ENCODE assay signal across 8 cellular contexts in the genomic region with DNA sequence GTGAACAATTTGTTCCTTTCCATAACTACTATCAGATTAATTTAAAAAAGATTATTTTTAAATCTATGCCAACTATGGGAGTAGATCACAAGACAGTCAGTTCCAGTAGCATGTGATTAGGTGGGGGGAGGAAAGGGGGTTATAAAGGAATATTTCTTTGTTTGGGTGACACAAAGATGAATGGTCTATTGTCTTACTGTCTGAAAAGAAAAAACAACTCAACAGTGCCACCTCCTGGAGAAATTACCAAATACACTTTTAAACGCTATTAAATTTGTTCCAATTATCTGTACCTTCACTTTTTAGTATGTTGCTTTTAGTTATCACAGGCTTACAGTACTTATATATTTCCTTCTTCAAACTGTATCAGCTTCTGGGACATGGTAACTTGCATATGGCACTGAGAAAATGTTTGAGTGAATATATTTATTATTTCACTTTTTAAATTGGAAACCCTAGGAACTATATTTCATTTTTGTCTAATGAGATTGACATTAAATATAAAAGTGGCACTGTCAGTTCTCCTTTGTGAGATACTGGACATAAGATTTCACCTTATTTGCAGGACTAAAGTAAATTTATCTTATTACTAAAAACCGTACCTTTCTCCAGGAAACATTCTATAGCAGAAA. TPM values are rescaled to one million over a fixed set of nuclear protein-coding genes. Genes with fewer than 3 reads are reported as not detected.
DNase-seq lines count a peak whose midpoint lies in the region; ATAC-seq and TF ChIP-seq lines count a peak whose summit lies in the region.

No MANE protein-coding gene starts in this region.

- DNase-seq in DMS53 treated with DMSO at 0.1 percent for 48 hours (lab: John Stamatoyannopoulos, UW; ENCODE audit: unreplicated experiment), result peak; percentile 68
- DNase-seq in Jurkat, Clone E6-1 (ENCODE audit: low read depth, low spot score), result peak; percentile 77
- peak; percentile 55 for DNase-seq in NT2/D1 (ENCODE audit: low read depth, low spot score)
- DNase-seq in caudate nucleus (lab: John Stamatoyannopoulos, UW), result peak in 10 of 61 donors; percentile 4 to 51 (median 28)
- DNase-seq in upper lobe of left lung, result no peak

- H3K4me1 ChIP-seq in NT2/D1 (ENCODE audit: insufficient read depth, insufficient read length) (peaks cover 6% of the 10 kb centered on the region), upper lobe of left lung (peaks cover 26 to 38% (median 36%) of the 10 kb centered on the region in 4 donors)

- H3K36me3 ChIP-seq in NT2/D1 (ENCODE audit: insufficient read depth, insufficient read length, low read length) (peaks cover 39% of the 10 kb centered on the region), upper lobe of left lung (peaks cover 0 to 40% (median 14%) of the 10 kb centered on the region in 4 donors)

- TF ChIP-seq POLR2A in upper lobe of left lung (IDR thresholded peaks at IDR 0.05), result no peak

- TF ChIP-seq EP300 in upper lobe of left lung (IDR thresholded peaks at IDR 0.05), result no peak

- H3K9me3 ChIP-seq in NT2/D1 (ENCODE audit: insufficient read depth, low read length) (no peaks in the 10 kb centered on the region), upper lobe of left lung (no peaks in the 10 kb centered on the region)

- ATAC-seq in upper lobe of left lung (ENCODE audit: low FRiP score in 2 of 2) (peak in 1 of 2 donors; percentile 50), HG03521 (IDR thresholded peaks at IDR 0.05; ENCODE audit: unreplicated experiment) (no peak), HG02981 (IDR thresholded peaks at IDR 0.05; ENCODE audit: unreplicated experiment) (no peak)

- H3K27ac ChIP-seq in caudate nucleus (ENCODE audit: low read depth, low read length) (peak overlapping the region; percentile 98), layer of hippocampus (ENCODE audit: low read depth, low read length) (peak overlapping the region; percentile 96), upper lobe of left lung (no peak overlapping the region)

- H3K4me3 ChIP-seq in Jurkat, Clone E6-1 (ENCODE audit: low read length), result no peak overlapping the region
- no peak overlapping the region for H3K4me3 ChIP-seq in NT2/D1 (ENCODE audit: insufficient read length, low read depth)
- H3K4me3 ChIP-seq in upper lobe of left lung, result no peak overlapping the region

- H3K9ac ChIP-seq in NT2/D1 (ENCODE audit: insufficient read length, low read depth), result no peak overlapping the region

- peaks cover 10% of the 10 kb centered on the region for H3K27me3 ChIP-seq in NT2/D1 (ENCODE audit: insufficient read depth, insufficient read length)
- no peaks in the 10 kb centered on the region for H3K27me3 ChIP-seq in layer of hippocampus (ENCODE audit: control insufficient read depth, insufficient read depth, low read length)
- no peaks in the 10 kb centered on the region for H3K27me3 ChIP-seq in upper lobe of left lung

- WGBS in upper lobe of left lung, 2 donors, result 37 to 44% methylated on average over 2 of the region's 2 CpGs

- peak; percentile 32 to 82 (median 67) for TF ChIP-seq CTCF in upper lobe of left lung (IDR thresholded peaks at IDR 0.05)

RNA-seq across cellular contexts. Expression of gene SORT1, which starts 1.7 kb away (rescaled TPM):
- 19.1 TPM for polyA plus RNA-seq in Jurkat, Clone E6-1 (2012; ENCODE audit: insufficient read depth, insufficient read length)
- total RNA-seq in upper lobe of left lung, result 100 to 1,000 TPM; 105 to 222 (median 116) TPM

RNA-seq across cellular contexts. Expression of gene PSMA5, which starts 26.8 kb away (rescaled TPM):
- polyA plus RNA-seq in Jurkat, Clone E6-1 (2012; ENCODE audit: insufficient read depth, insufficient read length), result 303 TPM
- total RNA-seq in upper lobe of left lung, result 10 to 100 TPM; 15.2 to 69.5 (median 29.8) TPM

Comparison
In these comparisons a context has a peak if more than half of its experiments do, and no peak if none do; other contexts are left out.
1. DNase-seq: peak in DMS53 treated with DMSO at 0.1 percent for 48 hours (single experiment), Jurkat, Clone E6-1 (single experiment) and NT2/D1 (single experiment); none in upper lobe of left lung (0 of 2).
2. H3K27ac ChIP-seq: peak in caudate nucleus (single experiment) and layer of hippocampus (single experiment); none in upper lobe of left lung (0 of 4).